15 cellular contexts compared by ENCODE assay signal in the genomic region with DNA sequence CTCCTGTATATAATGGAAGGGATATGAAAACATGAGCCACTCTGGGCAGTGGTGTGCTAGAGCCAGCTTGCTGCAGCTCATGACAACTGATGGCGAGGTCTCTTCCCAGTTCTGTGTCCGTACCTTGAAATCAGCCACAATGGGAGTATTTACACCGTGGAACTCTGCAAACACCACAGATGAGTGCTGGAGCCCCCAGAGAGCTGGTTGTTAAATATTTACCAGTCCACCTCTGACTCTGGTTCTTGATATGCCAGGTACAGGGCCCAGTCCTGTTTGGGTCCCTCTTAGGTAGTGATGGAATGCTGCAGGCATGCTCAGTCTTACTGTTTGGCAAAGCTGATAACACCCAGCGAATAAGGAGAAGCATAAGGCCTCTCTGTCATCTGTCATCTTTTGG.
"Had no signal": no experiment of that assay in that cellular context is flagged by ENCODE, and none has a peak within 500 bp of the region (broad histone marks: within the 10 kb centered on the region; RNA-seq: fewer than 3 reads in every experiment).

No MANE protein-coding gene starts in this region.

- H3K36me3 Mint-ChIP-seq: activated naive CD4-positive, alpha-beta T cell treated with anti-CD3 and anti-CD28 coated beads, Interleukin-2, amount 10 ng/mL, durations not matched to agents 7 days and 5 days; neural progenitor cell; type B pancreatic cell had no signal

- H3K27ac ChIP-seq: neural progenitor cell, pancreas, right atrium auricular region had no signal

- ATAC-seq: activated CD8-positive, alpha-beta T cell treated with anti-CD3 and anti-CD28 coated beads, Interleukin-2, amount 10 ng/mL, durations not matched to agents 7 days and 5 days; left ventricle myocardium superior had no signal

- H3K36me3 ChIP-seq: neural progenitor cell, pancreas, right atrium auricular region had no signal

- H3K4me3 Mint-ChIP-seq: activated CD8-positive, alpha-beta T cell treated with anti-CD3 and anti-CD28 coated beads, Interleukin-2, amount 10 ng/mL, durations not matched to agents 7 days and 5 days; activated naive CD4-positive, alpha-beta T cell treated with anti-CD3 and anti-CD28 coated beads, Interleukin-2, amount 10 ng/mL, durations not matched to agents 7 days and 5 days; neural progenitor cell; type B pancreatic cell had no signal

- H3K27me3 ChIP-seq: neural progenitor cell, pancreas, right atrium auricular region had no signal

- H3K9ac ChIP-seq: neural progenitor cell, SK-N-SH had no signal

- H3K4me1 ChIP-seq: neural progenitor cell, pancreas, right atrium auricular region had no signal

- H3K4me1 Mint-ChIP-seq: activated naive CD4-positive, alpha-beta T cell treated with anti-CD3 and anti-CD28 coated beads, Interleukin-2, amount 10 ng/mL, durations not matched to agents 7 days and 5 days had no signal

- H3K27me3 Mint-ChIP-seq: type B pancreatic cell had no signal

- H3K9me3 ChIP-seq: pancreas, right atrium auricular region, SK-N-SH had no signal

- H3K4me2 ChIP-seq: neural progenitor cell, SK-N-SH had no signal

- DNase-seq: activated CD4-positive, alpha-beta T cell treated with anti-CD3 and anti-CD28 coated beads for 4 hours; activated CD8-positive, alpha-beta memory T cell treated with anti-CD3 and anti-CD28 coated beads, Interleukin-2, amount 50 U/mL, for 48 hours; activated CD8-positive, alpha-beta T cell treated with anti-CD3 and anti-CD28 coated beads, Interleukin-2, amount 10 ng/mL, durations not matched to agents 7 days and 5 days; activated naive CD4-positive, alpha-beta T cell treated with anti-CD3 and anti-CD28 coated beads, Interleukin-2, amount 10 ng/mL, durations not matched to agents 7 days and 5 days; cerebellar nuclear complex; dermis blood vessel endothelial cell; erythroblast; glutamatergic neuron; left ventricle myocardium superior; pancreas; SK-N-SH; stimulated activated naive CD4-positive, alpha-beta T cell treated with Interleukin-2 at 50 U/mL for 16 hours had no signal

- H3K9me2 ChIP-seq: SK-N-SH had no signal

- H3K4me3 ChIP-seq: neural progenitor cell, pancreas, right atrium auricular region had no signal

- H2AFZ ChIP-seq: neural progenitor cell had no signal

- H3K9me3 Mint-ChIP-seq: activated naive CD4-positive, alpha-beta T cell treated with anti-CD3 and anti-CD28 coated beads, Interleukin-2, amount 10 ng/mL, durations not matched to agents 7 days and 5 days; neural progenitor cell had no signal

- H3K27ac Mint-ChIP-seq: activated CD8-positive, alpha-beta T cell treated with anti-CD3 and anti-CD28 coated beads, Interleukin-2, amount 10 ng/mL, durations not matched to agents 7 days and 5 days; activated naive CD4-positive, alpha-beta T cell treated with anti-CD3 and anti-CD28 coated beads, Interleukin-2, amount 10 ng/mL, durations not matched to agents 7 days and 5 days; neural progenitor cell; type B pancreatic cell had no signal
